ENCODE assay signal across 9 cellular contexts in genomic region chr1:66788231-66788939, GRCh38. TPM values are rescaled to one million over a fixed set of nuclear protein-coding genes. Genes with fewer than 3 reads are reported as not detected.
DNase-seq lines count a peak whose midpoint lies in the region; ATAC-seq and TF ChIP-seq lines count a peak whose summit lies in the region.
"Had no signal": no experiment of that assay in that cellular context is flagged by ENCODE, and none has a peak within 500 bp of the region (broad histone marks: within the 10 kb centered on the region; RNA-seq: fewer than 3 reads in every experiment).

No MANE protein-coding gene starts in this region.

- no peak for TF ChIP-seq EP300 in ovary (IDR thresholded peaks at IDR 0.05)

- no peak overlapping the region for H3K4me3 ChIP-seq in ovary

- DNase-seq in GM13977 (ENCODE audit: low spot score): peak; percentile 30
- peak; percentile 33 for DNase-seq in activated CD4-positive, alpha-beta T cell treated with anti-CD3 and anti-CD28 coated beads, Interleukin-2, amount 10 ng/mL, durations not matched to agents 7 days and 5 days
- peak; percentile 28 to 58 for DNase-seq in stimulated activated CD4-positive, alpha-beta T cell treated with anti-CD3 and anti-CD28 coated beads, Interleukin-12 subunit alpha, Interleukin-12 subunit beta, amount 100 ng/mL, for 24 hours (ENCODE audit: low read depth in 2 of 2)
- DNase-seq in WTC11 (ENCODE audit: low spot score): no peak
- no peak for DNase-seq in HEK293T (ENCODE audit: extremely low spot score)
- DNase-seq in ovary: no peak
- DNase-seq in posterior vena cava (ENCODE audit: low spot score): no peak
- DNase-seq: Right ventricle myocardium superior had no signal

- POLR2A ChIA-PET in activated CD4-positive, alpha-beta T cell treated with anti-CD3 and anti-CD28 coated beads, Interleukin-2, amount 10 ng/mL, durations not matched to agents 7 days and 5 days (lab: Charles Lee): no interaction called here
- POLR2A ChIA-PET in WTC11 (lab: Charles Lee): no interaction called here
- POLR2A ChIA-PET in HEK293T (lab: Yijun Ruan, JAX): no interaction called here

- H3K27ac Mint-ChIP-seq in activated CD4-positive, alpha-beta T cell treated with anti-CD3 and anti-CD28 coated beads, Interleukin-2, amount 10 ng/mL, durations not matched to agents 7 days and 5 days: peak overlapping the region; percentile 17
- no peak overlapping the region for H3K27ac Mint-ChIP-seq in WTC11

- no peak overlapping the region for H3K4me3 Mint-ChIP-seq in activated CD4-positive, alpha-beta T cell treated with anti-CD3 and anti-CD28 coated beads, Interleukin-2, amount 10 ng/mL, durations not matched to agents 7 days and 5 days
- no peak overlapping the region for H3K4me3 Mint-ChIP-seq in WTC11

- CTCF ChIA-PET in activated CD4-positive, alpha-beta T cell treated with anti-CD3 and anti-CD28 coated beads, Interleukin-2, amount 10 ng/mL, durations not matched to agents 7 days and 5 days (lab: Charles Lee): no interaction called here
- CTCF ChIA-PET in WTC11 (lab: Charles Lee): no interaction called here
- CTCF ChIA-PET in HEK293T (lab: Yijun Ruan, JAX): interaction anchor here (0.7 kb wide), 1 partner anchor 34 kb away, joined by 3 read pairs; no protein-coding TSS in a partner anchor

- in situ Hi-C loops in GM13977 (cut with MboI; ENCODE audit: low pct_unique_long_range_greater_than_20kb, low sequenced_read_pairs, unreplicated experiment): no loop called here

- ATAC-seq in HG02642 (IDR thresholded peaks at IDR 0.05; ENCODE audit: poor library complexity, unreplicated experiment): peak; percentile 58
- ATAC-seq in WTC11: no peak

- no peak overlapping the region for H3K27ac ChIP-seq in ovary

- H3K36me3 Mint-ChIP-seq in activated CD4-positive, alpha-beta T cell treated with anti-CD3 and anti-CD28 coated beads, Interleukin-2, amount 10 ng/mL, durations not matched to agents 7 days and 5 days (ENCODE audit: low read depth): no peaks in the 10 kb centered on the region
- 0 out of 2 replicates have a peak, but pooled peaks cover 6% of the 10 kb centered on the region for H3K36me3 Mint-ChIP-seq in WTC11

- peaks cover 9% of the 10 kb centered on the region for H3K4me1 Mint-ChIP-seq in activated CD4-positive, alpha-beta T cell treated with anti-CD3 and anti-CD28 coated beads, Interleukin-2, amount 10 ng/mL, durations not matched to agents 7 days and 5 days
- H3K4me1 Mint-ChIP-seq in WTC11: peaks cover 7% of the 10 kb centered on the region

- peaks cover 2% of the 10 kb centered on the region for H3K9me3 Mint-ChIP-seq in activated CD4-positive, alpha-beta T cell treated with anti-CD3 and anti-CD28 coated beads, Interleukin-2, amount 10 ng/mL, durations not matched to agents 7 days and 5 days
- peaks cover 6% of the 10 kb centered on the region; the same call in 1 of the 2 replicates for H3K9me3 Mint-ChIP-seq in WTC11

- H3K36me3 ChIP-seq in ovary: no peaks in the 10 kb centered on the region

- no peaks in the 10 kb centered on the region for H3K4me1 ChIP-seq in ovary (ENCODE audit: insufficient read depth)

- no peak for TF ChIP-seq POLR2A in ovary (IDR thresholded peaks at IDR 0.05)

- H3K9me3 ChIP-seq in ovary: no peaks in the 10 kb centered on the region

- intact Hi-C loops in ovary (cut with DNase I) (no loop called here), posterior vena cava (cut with DNase I) (no loop called here)

- WGBS in ovary, 3 donors: 80 to 84% (median 81%) methylated on average over 6 of the region's 6 CpGs

- no peak for TF ChIP-seq CTCF in GM13977 (IDR thresholded peaks at IDR 0.05; ENCODE audit: extremely low read depth, insufficient read depth, missing control alignments)
- no peak for TF ChIP-seq CTCF in WTC11 (IDR thresholded peaks at IDR 0.05)
- TF ChIP-seq CTCF in ovary (IDR thresholded peaks at IDR 0.05): no peak

- H3K27me3 ChIP-seq in ovary: no peaks in the 10 kb centered on the region

- no peaks in the 10 kb centered on the region for H3K27me3 Mint-ChIP-seq in activated CD4-positive, alpha-beta T cell treated with anti-CD3 and anti-CD28 coated beads, Interleukin-2, amount 10 ng/mL, durations not matched to agents 7 days and 5 days
- no peaks in the 10 kb centered on the region for H3K27me3 Mint-ChIP-seq in WTC11 (ENCODE audit: low read depth)

TF ChIP-seq in WTC11, 78 proteins besides CTCF, POLR2A, EP300 and RAD21 (continues in another document):
- TF ChIP-seq, protein P1, sequence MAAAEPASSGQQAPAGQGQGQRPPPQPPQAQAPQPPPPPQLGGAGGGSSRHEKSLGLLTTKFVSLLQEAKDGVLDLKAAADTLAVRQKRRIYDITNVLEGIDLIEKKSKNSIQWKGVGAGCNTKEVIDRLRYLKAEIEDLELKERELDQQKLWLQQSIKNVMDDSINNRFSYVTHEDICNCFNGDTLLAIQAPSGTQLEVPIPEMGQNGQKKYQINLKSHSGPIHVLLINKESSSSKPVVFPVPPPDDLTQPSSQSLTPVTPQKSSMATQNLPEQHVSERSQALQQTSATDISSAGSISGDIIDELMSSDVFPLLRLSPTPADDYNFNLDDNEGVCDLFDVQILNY (CRISPR knock-in tag; IDR thresholded peaks at IDR 0.05): no peak
- no peak for TF ChIP-seq KAT7 (CRISPR knock-in tag; IDR thresholded peaks at IDR 0.05; ENCODE audit: borderline replicate concordance)
- no peak for TF ChIP-seq SOX15 (CRISPR knock-in tag; IDR thresholded peaks at IDR 0.05)
- TF ChIP-seq FOXP1 (CRISPR knock-in tag; IDR thresholded peaks at IDR 0.05; ENCODE audit: borderline replicate concordance): no peak
- TF ChIP-seq TEAD4 (CRISPR knock-in tag; IDR thresholded peaks at IDR 0.05): no peak
- TF ChIP-seq SMAD4 (CRISPR knock-in tag; IDR thresholded peaks at IDR 0.05): no peak
- TF ChIP-seq CDX4 (CRISPR knock-in tag; IDR thresholded peaks at IDR 0.05; ENCODE audit: borderline replicate concordance): no peak
- TF ChIP-seq ETV6 (CRISPR knock-in tag; IDR thresholded peaks at IDR 0.05): no peak
- TF ChIP-seq JUN (CRISPR knock-in tag; IDR thresholded peaks at IDR 0.05): no peak

TF ChIP-seq in HEK293T, 16 proteins besides CTCF, POLR2A, EP300 and RAD21:
- no peak for TF ChIP-seq FOXK2 (IDR thresholded peaks at IDR 0.05)
- TF ChIP-seq BHLHE40 (IDR thresholded peaks at IDR 0.05; ENCODE audit: borderline replicate concordance): no peak
- TF ChIP-seq TARDBP (IDR thresholded peaks at IDR 0.05): no peak

RNA-seq across cellular contexts. Expression of gene INSL5, which starts 12.7 kb away (rescaled TPM):
- total RNA-seq in activated CD4-positive, alpha-beta T cell treated with anti-CD3 and anti-CD28 coated beads, Interleukin-2, amount 10 ng/mL, durations not matched to agents 7 days and 5 days: not detected
- total RNA-seq in WTC11 (2021): not detected in 3 replicates
- total RNA-seq in ovary: not detected
- polyA plus RNA-seq in ovary: not detected
- not detected for total RNA-seq in posterior vena cava
- total RNA-seq: Right ventricle myocardium superior had no signal

RNA-seq across cellular contexts. Expression of gene DYNLT5, which starts 36.1 kb away (rescaled TPM):
- total RNA-seq in activated CD4-positive, alpha-beta T cell treated with anti-CD3 and anti-CD28 coated beads, Interleukin-2, amount 10 ng/mL, durations not matched to agents 7 days and 5 days: not detected
- 1.3 to 1.8 TPM (median 1.6 TPM) in 3 replicates for total RNA-seq in WTC11 (2021)
- total RNA-seq in ovary: 10 to 100 TPM in 1 of 7 donors, 1 to 10 TPM in 1, under 1 TPM in 5; 0.23 to 11.4 (median 0.60) TPM
- polyA plus RNA-seq in ovary: under 1 TPM; 0.05 to 0.48 TPM
- total RNA-seq in posterior vena cava: 1 to 10 TPM; 1.9 to 3.0 TPM

Comparison
In these comparisons a context has a peak if more than half of its experiments do, and no peak if none do; other contexts are left out.
1. DNase-seq: peak in GM13977 (single experiment), activated CD4-positive, alpha-beta T cell treated with anti-CD3 and anti-CD28 coated beads, Interleukin-2, amount 10 ng/mL, durations not matched to agents 7 days and 5 days (single experiment) and stimulated activated CD4-positive, alpha-beta T cell treated with anti-CD3 and anti-CD28 coated beads, Interleukin-12 subunit alpha, Interleukin-12 subunit beta, amount 100 ng/mL, for 24 hours (2 of 2); none in WTC11 (single experiment), HEK293T (single experiment), ovary (0 of 5) and posterior vena cava (single experiment).